Comparison of ENCODE assay signal across 9 cellular contexts in the genomic region with DNA sequence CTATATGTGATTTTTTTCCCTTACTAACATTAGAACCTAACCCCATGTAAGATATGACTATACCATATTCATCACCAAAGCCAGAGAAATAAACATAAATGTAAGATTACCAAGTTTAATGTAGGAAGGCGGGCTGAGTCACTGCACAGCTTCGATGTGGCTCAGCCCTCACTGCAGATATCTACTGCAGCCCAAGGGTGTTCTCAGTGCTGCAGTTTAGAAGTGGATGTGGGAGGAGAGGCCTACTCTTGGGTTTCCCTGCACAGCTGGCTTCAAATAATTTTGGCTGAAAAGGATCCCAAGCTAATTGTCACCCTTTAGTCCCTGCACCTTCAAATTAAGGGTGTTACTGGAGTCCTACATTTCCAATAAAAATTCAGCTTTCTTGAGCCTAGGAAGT. TPM values are rescaled to one million over a fixed set of nuclear protein-coding genes. Genes with fewer than 3 reads are reported as not detected.
DNase-seq lines count a peak whose midpoint lies in the region; ATAC-seq and TF ChIP-seq lines count a peak whose summit lies in the region.
"Had no signal": no experiment of that assay in that cellular context is flagged by ENCODE, and none has a peak within 500 bp of the region (broad histone marks: within the 10 kb centered on the region; RNA-seq: fewer than 3 reads in every experiment).

No MANE protein-coding gene starts in this region.

- peak; percentile 61 for ATAC-seq in T-helper 17 cell

- H3K9me3 Mint-ChIP-seq in chondrocyte (ENCODE audit: low read depth): no peaks in the 10 kb centered on the region

- H3K4me1 Mint-ChIP-seq in T-helper 17 cell (peaks cover 40% of the 10 kb centered on the region), chondrocyte (ENCODE audit: low read depth) (peaks cover 70% of the 10 kb centered on the region)

- no peak for TF ChIP-seq CTCF in chondrocyte (IDR thresholded peaks at IDR 0.05)

- intact Hi-C loops in posterior vena cava (cut with DNase I): no loop called here

- H3K27me3 Mint-ChIP-seq in T-helper 17 cell (no peaks in the 10 kb centered on the region), chondrocyte (ENCODE audit: low read depth) (no peaks in the 10 kb centered on the region)

- H3K4me3 Mint-ChIP-seq in T-helper 17 cell (peak overlapping the region; percentile 55), chondrocyte (ENCODE audit: unreplicated experiment) (no peak overlapping the region)

- H3K36me3 Mint-ChIP-seq in T-helper 17 cell (ENCODE audit: low read depth) (peaks cover 2% of the 10 kb centered on the region), chondrocyte (ENCODE audit: low read depth) (peaks cover 2% of the 10 kb centered on the region)

- DNase-seq in NCI-H82 (lab: John Stamatoyannopoulos, UW) (peak; percentile 49), NCI-H82 treated with DMSO at 0.1 percent for 48 hours (lab: John Stamatoyannopoulos, UW; ENCODE audit: unreplicated experiment) (no peak), T-helper 17 cell (no peak), chondrocyte (ENCODE audit: low spot score) (no peak), ureter (ENCODE audit: low spot score) (no peak), inferior parietal cortex (ENCODE audit: extremely low spot score) (no peak), posterior vena cava (ENCODE audit: low spot score) (no peak)
- DNase-seq in stimulated activated CD4-positive, alpha-beta T cell treated with anti-CD3 and anti-CD28 coated beads, Interleukin-4, amount 100 ng/mL, for 4 hours: peak; percentile 27 to 35
- DNase-seq: testis had no signal

- H3K27ac Mint-ChIP-seq in T-helper 17 cell (peak overlapping the region; percentile 80), chondrocyte (ENCODE audit: unreplicated experiment) (peak overlapping the region; percentile 28)

- no peaks in the 10 kb centered on the region for H3K9me3 ChIP-seq in T-helper 17 cell (ENCODE audit: control insufficient read depth, low read length, poor library complexity, severe bottlenecking)
- H3K9me3 ChIP-seq: testis had no signal

RNA-seq across cellular contexts. Expression of gene ARPP19, which starts 9.2 kb away (rescaled TPM):
- total RNA-seq in T-helper 17 cell: 100 to 1,000 TPM; 111 to 147 TPM
- total RNA-seq in chondrocyte: 160 to 179 TPM (median 166 TPM) in 3 replicates
- total RNA-seq in ureter: 125 TPM
- 100 to 1,000 TPM; 118 to 176 TPM for total RNA-seq in posterior vena cava

RNA-seq across cellular contexts. Expression of gene MYO5A, which starts 30.9 kb away (rescaled TPM):
- 10 to 100 TPM; 50.6 to 58.4 TPM for total RNA-seq in T-helper 17 cell
- 40.9 to 44.7 TPM (median 41.0 TPM) in 3 replicates for total RNA-seq in chondrocyte
- 25.3 TPM for total RNA-seq in ureter
- 10 to 100 TPM; 42.3 to 44.7 TPM for total RNA-seq in posterior vena cava

Comparison
In these comparisons a context has a peak if more than half of its experiments do, and no peak if none do; other contexts are left out.
1. DNase-seq: peak in NCI-H82 (single experiment) and stimulated activated CD4-positive, alpha-beta T cell treated with anti-CD3 and anti-CD28 coated beads, Interleukin-4, amount 100 ng/mL, for 4 hours (2 of 2); none in NCI-H82 treated with DMSO at 0.1 percent for 48 hours (single experiment), T-helper 17 cell (0 of 3), chondrocyte (single experiment), ureter (single experiment), inferior parietal cortex (single experiment) and posterior vena cava (single experiment).